ENCODE assay signal across 1 cellular context in genomic region chr6:160348552-160349441, GRCh38.
TF ChIP-seq lines count a peak whose summit lies in the region.

No MANE protein-coding gene starts in this region.

TF ChIP-seq in HepG2, 621 proteins besides CTCF, POLR2A, EP300 and RAD21 (continued from another document and continues in another):
- TF ChIP-seq DZIP1 (CRISPR knock-in tag; IDR thresholded peaks at IDR 0.05) = 0 out of 2 replicates have a peak, but pooled peaks have one; percentile 43
- TF ChIP-seq STAG1 (CRISPR knock-in tag; IDR thresholded peaks at IDR 0.05) = 0 out of 2 replicates have a peak, but pooled peaks have one; percentile 15
- TF ChIP-seq SALL2 (CRISPR knock-in tag; IDR thresholded peaks at IDR 0.05) = peak; percentile 33
- TF ChIP-seq ZBTB4 (CRISPR knock-in tag; IDR thresholded peaks at IDR 0.05; ENCODE audit: borderline replicate concordance) = no peak
- 0 out of 2 replicates have a peak, but pooled peaks have one; percentile 29 for TF ChIP-seq SNAPC5 (CRISPR knock-in tag; IDR thresholded peaks at IDR 0.05; ENCODE audit: borderline replicate concordance)
- no peak for TF ChIP-seq ATF6 (CRISPR knock-in tag; conservative IDR thresholded peaks at IDR 0.05)
- TF ChIP-seq ZNF124 (CRISPR knock-in tag; IDR thresholded peaks at IDR 0.05) = no peak
- no peak; the same call in 1 of the 2 replicates for TF ChIP-seq ZMYM3 (CRISPR knock-in tag; IDR thresholded peaks at IDR 0.05)
- TF ChIP-seq YEATS2 (CRISPR knock-in tag; IDR thresholded peaks at IDR 0.05; ENCODE audit: borderline replicate concordance) = no peak; the same call in 1 of the 2 replicates
- TF ChIP-seq HDAC1 (CRISPR knock-in tag; IDR thresholded peaks at IDR 0.05) = peak; percentile 58
- TF ChIP-seq NBN (conservative IDR thresholded peaks at IDR 0.05) = no peak
- 0 out of 2 replicates have a peak, but pooled peaks have one; percentile 15 for TF ChIP-seq ZNF589 (CRISPR knock-in tag; conservative IDR thresholded peaks at IDR 0.05)
- 0 out of 2 replicates have a peak, but pooled peaks have one; percentile 27 for TF ChIP-seq ZFP37 (CRISPR knock-in tag; IDR thresholded peaks at IDR 0.05; ENCODE audit: borderline replicate concordance)
- TF ChIP-seq ZNF382 (CRISPR knock-in tag; IDR thresholded peaks at IDR 0.05; ENCODE audit: borderline replicate concordance) = no peak
- TF ChIP-seq SOX6 (IDR thresholded peaks at IDR 0.05) = no peak
- peak; percentile 70 for TF ChIP-seq SOX6 (CRISPR knock-in tag; IDR thresholded peaks at IDR 0.05)
- no peak for TF ChIP-seq SYNCRIP (IDR thresholded peaks at IDR 0.05; ENCODE audit: insufficient read depth, low read depth, low read length)
- 0 out of 2 replicates have a peak, but pooled peaks have one; percentile 6 for TF ChIP-seq FOXK1 (CRISPR knock-in tag; IDR thresholded peaks at IDR 0.05; ENCODE audit: borderline replicate concordance, low read depth)
- TF ChIP-seq ZBTB42 (CRISPR knock-in tag; IDR thresholded peaks at IDR 0.05) = peak; percentile 94; the same call in 1 of the 2 replicates
- no peak for TF ChIP-seq ZBED4 (CRISPR knock-in tag; IDR thresholded peaks at IDR 0.05; ENCODE audit: borderline replicate concordance)
- TF ChIP-seq ZNF609 (CRISPR knock-in tag; IDR thresholded peaks at IDR 0.05; ENCODE audit: borderline replicate concordance) = peak; percentile 57; the same call in 1 of the 2 replicates
- 0 out of 2 replicates have a peak, but pooled peaks have one; percentile 24 for TF ChIP-seq MYNN (CRISPR knock-in tag; IDR thresholded peaks at IDR 0.05; ENCODE audit: low read depth)
- TF ChIP-seq NR2F1 (CRISPR knock-in tag; IDR thresholded peaks at IDR 0.05) = peak; percentile 57 to 69; a peak in 3 of 4 replicates
- 0 out of 2 replicates have a peak, but pooled peaks have one; percentile 19 for TF ChIP-seq TARDBP (CRISPR knock-in tag; IDR thresholded peaks at IDR 0.05)
- peak; percentile 27; the same call in 1 of the 2 replicates for TF ChIP-seq HNF1A (IDR thresholded peaks at IDR 0.05; ENCODE audit: low read depth)
- TF ChIP-seq HNF1A (CRISPR knock-in tag; IDR thresholded peaks at IDR 0.05; ENCODE audit: borderline replicate concordance) = no peak; the same call in 1 of the 2 replicates
- 0 out of 2 replicates have a peak, but pooled peaks have one; percentile 51 for TF ChIP-seq NFIC (IDR thresholded peaks at IDR 0.05; ENCODE audit: low read length)
- TF ChIP-seq KMT2A (CRISPR knock-in tag; IDR thresholded peaks at IDR 0.05) = peak; percentile 82
- peak; percentile 35; the same call in 1 of the 2 replicates for TF ChIP-seq ARHGAP35 (CRISPR knock-in tag; IDR thresholded peaks at IDR 0.05; ENCODE audit: borderline replicate concordance)
- no peak for TF ChIP-seq JUND (CRISPR knock-in tag; IDR thresholded peaks at IDR 0.05)
